Comparison of ENCODE assay signal across 10 cellular contexts in genomic region chr14:58272589-58273372, GRCh38. TPM values are rescaled to one million over a fixed set of nuclear protein-coding genes. Genes with fewer than 3 reads are reported as not detected.
DNase-seq lines count a peak whose midpoint lies in the region; ATAC-seq and TF ChIP-seq lines count a peak whose summit lies in the region.
"Had no signal": no experiment of that assay in that cellular context is flagged by ENCODE, and none has a peak within 500 bp of the region (broad histone marks: within the 10 kb centered on the region; RNA-seq: fewer than 3 reads in every experiment).

No MANE protein-coding gene starts in this region.

- intact Hi-C loops in Right ventricle myocardium superior (cut with DNase I), result no loop called here

- H3K9ac ChIP-seq in SK-N-SH, result no peak overlapping the region

- CTCF ChIA-PET in SK-N-SH (lab: Yijun Ruan, JAX), result no interaction called here

- peaks cover 64% of the 10 kb centered on the region for H3F3A ChIP-seq in SK-N-SH (replicated peaks; ENCODE audit: insufficient read depth)

- POLR2A ChIA-PET in SK-N-SH (lab: Yijun Ruan, JAX), result no interaction called here

- no peak overlapping the region for H2AFZ ChIP-seq in SK-N-SH (ENCODE audit: low read depth)

- H3K4me2 ChIP-seq in SK-N-SH, result no peak overlapping the region

- DNase-seq in SK-N-SH (no peak), RKO (ENCODE audit: low spot score) (peak; percentile 72), Right ventricle myocardium superior (no peak), skeletal muscle cell (ENCODE audit: low read depth) (peak; percentile 0)
- no peak for DNase-seq in effector memory CD4-positive, alpha-beta T cell
- no peak for DNase-seq in stimulated activated CD4-positive, alpha-beta T cell treated with anti-CD3 and anti-CD28 coated beads, Interleukin-4, amount 100 ng/mL, for 1 hour
- DNase-seq: T-helper 2 cell had no signal

- no peak for TF ChIP-seq RAD21 in SK-N-SH (IDR thresholded peaks at IDR 0.05; ENCODE audit: low read length)

- H3K27ac ChIP-seq in SK-N-SH (ENCODE audit: low read depth in 2 of 2, low read length in 1 of 2), result no peak overlapping the region
- no peak overlapping the region for H3K27ac ChIP-seq in effector memory CD4-positive, alpha-beta T cell (ENCODE audit: insufficient read depth, low read length, poor library complexity, severe bottlenecking)
- H3K27ac ChIP-seq: epithelial cell of prostate had no signal

- no peaks in the 10 kb centered on the region for H3K27me3 ChIP-seq in SK-N-SH (ENCODE audit: insufficient read depth)
- H3K27me3 ChIP-seq in effector memory CD4-positive, alpha-beta T cell (replicated peaks; ENCODE audit: control insufficient read depth, insufficient read depth, low read length, poor library complexity, severe bottlenecking), result no peaks in the 10 kb centered on the region

- H3K9me3 ChIP-seq in SK-N-SH, result no peaks in the 10 kb centered on the region
- H3K9me3 ChIP-seq in effector memory CD4-positive, alpha-beta T cell (ENCODE audit: control insufficient read depth, low read length), result no peaks in the 10 kb centered on the region

- peak; percentile 41 for ATAC-seq in SK-N-SH treated with all-trans-retinoic acid at 6 μM for 48 hours
- ATAC-seq in Right ventricle myocardium superior (ENCODE audit: poor library complexity), result peak; percentile 91
- ATAC-seq in HG03354 (IDR thresholded peaks at IDR 0.05; ENCODE audit: poor library complexity, severe bottlenecking, unreplicated experiment), result no peak

- no peak for TF ChIP-seq CTCF in SK-N-SH (IDR thresholded peaks at IDR 0.05)

- peaks cover 0 to 9% of the 10 kb centered on the region in 2 experiments; a peak in 2 of 4 replicates for H3K4me1 ChIP-seq in SK-N-SH (ENCODE audit: control insufficient read depth in 1 of 2, insufficient read depth in 2 of 2, low read depth in 1 of 2, low read length in 1 of 2)
- peaks cover 10% of the 10 kb centered on the region for H3K4me1 ChIP-seq in effector memory CD4-positive, alpha-beta T cell (ENCODE audit: control insufficient read depth, insufficient read depth, low read length, poor library complexity, severe bottlenecking)

- peaks cover 42 to 89% of the 10 kb centered on the region in 2 experiments for H3K36me3 ChIP-seq in SK-N-SH (replicated peaks in 1 of 2; ENCODE audit: control insufficient read depth in 1 of 2, insufficient read depth in 2 of 2, low read length in 1 of 2)
- H3K36me3 ChIP-seq in effector memory CD4-positive, alpha-beta T cell (ENCODE audit: control insufficient read depth, insufficient read depth, low read length), result peaks cover 63% of the 10 kb centered on the region

- peaks cover 39% of the 10 kb centered on the region for H4K20me1 ChIP-seq in SK-N-SH (ENCODE audit: insufficient read depth)

- peaks cover 94% of the 10 kb centered on the region for H3K79me2 ChIP-seq in SK-N-SH (ENCODE audit: insufficient read depth)

- 81% methylated on average over 4 of the region's 4 CpGs for WGBS in SK-N-SH (ENCODE audit: low lambda C conversion rate)

- no peaks in the 10 kb centered on the region for H3K9me2 ChIP-seq in SK-N-SH

- no peak for TF ChIP-seq EP300 in SK-N-SH (IDR thresholded peaks at IDR 0.05; ENCODE audit: borderline replicate concordance in 1 of 2, low read depth in 1 of 2, low read length in 1 of 2)

- H3K4me3 ChIP-seq in SK-N-SH (ENCODE audit: low read depth in 2 of 2, low read length in 1 of 2) (no peak overlapping the region), skeletal muscle cell (ENCODE audit: low read depth, low read length) (no peak overlapping the region)
- H3K4me3 ChIP-seq in effector memory CD4-positive, alpha-beta T cell (ENCODE audit: insufficient read depth, low read depth, low read length, poor library complexity, severe bottlenecking), result no peak overlapping the region

TF ChIP-seq in SK-N-SH treated with all-trans-retinoic acid at 6 μM for 48 hours, 23 proteins besides CTCF, POLR2A, EP300 and RAD21 (continues in another document):
- TF ChIP-seq ISL1 (CRISPR knock-in tag; IDR thresholded peaks at IDR 0.05) (no peak), ZFP3 (CRISPR knock-in tag; IDR thresholded peaks at IDR 0.05) (no peak), POU6F1 (CRISPR knock-in tag; IDR thresholded peaks at IDR 0.05; ENCODE audit: borderline replicate concordance, low read depth) (no peak), CREB5 (CRISPR knock-in tag; IDR thresholded peaks at IDR 0.05; ENCODE audit: low read depth) (no peak), ZNF8 (CRISPR knock-in tag; IDR thresholded peaks at IDR 0.05) (no peak), BACH2 (CRISPR knock-in tag; IDR thresholded peaks at IDR 0.05; ENCODE audit: borderline replicate concordance) (no peak)

TF ChIP-seq in SK-N-SH, 30 proteins besides CTCF, POLR2A, EP300 and RAD21:
- no peak for TF ChIP-seq RCOR1 (IDR thresholded peaks at IDR 0.05; ENCODE audit: low read length)
- TF ChIP-seq FOXJ3 (CRISPR knock-in tag; IDR thresholded peaks at IDR 0.05), result no peak
- TF ChIP-seq TAF1 (IDR thresholded peaks at IDR 0.05; ENCODE audit: borderline replicate concordance, low read depth, low read length), result no peak
- no peak for TF ChIP-seq USF2 (IDR thresholded peaks at IDR 0.05; ENCODE audit: borderline replicate concordance, low read depth, low read length)
- TF ChIP-seq ZBTB33 (IDR thresholded peaks at IDR 0.05; ENCODE audit: borderline replicate concordance, low read depth), result no peak
- TF ChIP-seq MXI1 (IDR thresholded peaks at IDR 0.05; ENCODE audit: low read depth, low read length), result no peak
- no peak for TF ChIP-seq USF1 (IDR thresholded peaks at IDR 0.05; ENCODE audit: borderline replicate concordance, low read depth)
- TF ChIP-seq PBX3 (IDR thresholded peaks at IDR 0.05), result no peak
- TF ChIP-seq SMC3 (IDR thresholded peaks at IDR 0.05; ENCODE audit: low read depth, low read length), result no peak
- TF ChIP-seq EZH2phosphoT487 (IDR thresholded peaks at IDR 0.05; ENCODE audit: borderline replicate concordance, low read depth), result no peak

RNA-seq across cellular contexts. Expression of gene ARID4A, which starts 25.6 kb away (rescaled TPM):
- 4.6 and 5.6 TPM in 2 replicates for polyA plus RNA-seq in SK-N-SH (2012; rRNA removed)
- polyA plus RNA-seq in SK-N-SH (2012; cell fraction: cytosol; rRNA removed), result 4.8 and 7.2 TPM in 2 replicates
- 12.3 and 13.9 TPM in 2 replicates for polyA plus RNA-seq in SK-N-SH (2012; cell fraction: nucleus; rRNA removed)
- total RNA-seq in Right ventricle myocardium superior, result 15.4 TPM

RNA-seq across cellular contexts. Expression of gene PSMA3, which starts 28.1 kb away (rescaled TPM):
- polyA plus RNA-seq in SK-N-SH (2012; rRNA removed), result 203 and 214 TPM in 2 replicates
- polyA plus RNA-seq in SK-N-SH (2012; cell fraction: cytosol; rRNA removed), result 226 and 277 TPM in 2 replicates
- polyA plus RNA-seq in SK-N-SH (2012; cell fraction: nucleus; rRNA removed), result 80.2 and 132 TPM in 2 replicates
- total RNA-seq in Right ventricle myocardium superior, result 162 TPM

Comparison
In these comparisons a context has a peak if more than half of its experiments do, and no peak if none do; other contexts are left out.
1. DNase-seq: peak in RKO (single experiment) and skeletal muscle cell (single experiment); none in SK-N-SH (single experiment), Right ventricle myocardium superior (single experiment), effector memory CD4-positive, alpha-beta T cell (0 of 3) and stimulated activated CD4-positive, alpha-beta T cell treated with anti-CD3 and anti-CD28 coated beads, Interleukin-4, amount 100 ng/mL, for 1 hour (single experiment).